ENCODE assay signal across 8 cellular contexts in the genomic region with DNA sequence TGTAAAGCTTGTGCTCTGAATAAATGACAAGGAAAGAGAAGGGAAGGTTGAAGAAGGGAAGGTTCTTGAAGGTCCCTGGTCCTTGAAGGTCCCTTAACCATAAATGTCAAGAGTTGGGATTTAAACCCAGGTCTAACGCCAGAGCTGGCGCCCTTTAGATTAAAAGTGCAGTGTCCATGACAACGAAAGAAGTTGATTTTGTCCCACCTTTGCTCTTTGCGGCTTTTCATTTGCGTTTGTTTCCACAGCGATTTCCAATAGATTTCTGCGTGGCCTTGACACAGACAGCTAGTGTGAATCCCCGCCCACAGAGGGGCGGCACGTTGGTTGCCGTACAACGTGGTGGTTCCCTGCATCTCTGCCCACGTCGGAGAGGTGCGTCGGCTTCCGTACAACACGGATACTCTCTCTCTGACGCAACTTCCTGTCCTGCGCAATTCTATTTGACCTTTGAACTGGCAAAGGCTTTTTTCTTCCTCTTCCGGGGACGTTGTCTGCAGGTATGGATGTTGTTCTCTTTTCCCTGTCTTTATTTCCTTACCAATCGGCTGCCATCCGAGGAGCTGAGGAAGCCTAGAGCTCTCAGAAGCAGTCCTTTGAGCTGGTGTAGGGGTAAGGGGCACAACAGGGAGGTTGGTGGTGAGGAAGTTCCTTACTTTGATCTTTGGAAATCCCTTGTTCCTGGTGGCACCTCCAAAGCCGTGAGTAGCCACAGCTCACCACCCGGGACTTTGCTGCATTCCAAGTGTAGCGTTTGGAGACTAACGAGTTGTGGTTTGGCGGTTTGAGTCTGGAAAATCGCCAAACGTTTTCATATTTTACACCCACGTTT. TPM values are rescaled to one million over a fixed set of nuclear protein-coding genes. Genes with fewer than 3 reads are reported as not detected.
DNase-seq lines count a peak whose midpoint lies in the region; ATAC-seq and TF ChIP-seq lines count a peak whose summit lies in the region.

A gene (plus strand): TSS at position 476 of the 832 bp plus-strand sequence. CDS start 1,384 bp downstream, outside the sequence.

- peak within 1 kb of the TSS; percentile 49 to 93 (median 58) for H3K4me3 ChIP-seq in spleen

- H3K36me3 ChIP-seq in spleen: peaks cover 0 to 47% (median 35%) of the 10 kb centered on the region in 6 donors

- no peaks in the 10 kb centered on the region for H3K27me3 ChIP-seq in spleen (replicated peaks in 1 of 7)

- H3K9me3 ChIP-seq in spleen: peaks cover 0 to 6% (median 4%) of the 10 kb centered on the region in 8 donors

- DNase-seq in AG08396 (ENCODE audit: low spot score) (peak; percentile 92), NCI-H345 treated with DMSO at 0.1 percent for 48 hours (lab: John Stamatoyannopoulos, UW; ENCODE audit: unreplicated experiment) (peak; percentile 84), inferior parietal cortex (ENCODE audit: extremely low spot score) (peak; percentile 100), spleen (peak; percentile 99)
- peak; percentile 82 to 93 (median 88) for DNase-seq in activated CD4-positive, CD25-positive, alpha-beta regulatory T cell (lab: John Stamatoyannopoulos, UW)
- DNase-seq in central memory CD4-positive, alpha-beta T cell: peak; percentile 96

- intact Hi-C loops in spleen (cut with DNase I; ENCODE audit: low total_unique reads): no loop called here

- H3K4me1 ChIP-seq in spleen: peaks cover 25 to 55% (median 40%) of the 10 kb centered on the region in 6 donors

- ATAC-seq in GM19023 (IDR thresholded peaks at IDR 0.05; ENCODE audit: unreplicated experiment) (peak; percentile 100), HG03280 (IDR thresholded peaks at IDR 0.05; ENCODE audit: unreplicated experiment) (peak; percentile 100)

- peak; percentile 79 to 90 (median 79) for TF ChIP-seq POLR2A in spleen (IDR thresholded peaks at IDR 0.05)

- peak in 1 of 11 experiments; percentile 17 for TF ChIP-seq CTCF in spleen (IDR thresholded peaks at IDR 0.05 in 8 of 11, conservative IDR thresholded peaks at IDR 0.05 in 3 of 11)

- WGBS in spleen, 5 donors: 1% methylated on average over 32 of the region's 32 CpGs

- peak within 1 kb of the TSS; percentile 73 to 90 (median 82) for H3K27ac ChIP-seq in spleen

RNA-seq across cellular contexts. Expression of the gene that starts here (rescaled TPM):
- 1,000 to 10,000 TPM in 5 of 7 donors, 100 to 1,000 TPM in 2; 845 to 1,523 (median 1,227) TPM for total RNA-seq in spleen
- polyA plus RNA-seq in spleen: over 10,000 TPM in 2 of 3 donors, 1,000 to 10,000 TPM in 1; 9,319 to 15,266 (median 12,523) TPM

Comparison
In these comparisons a context has a peak if more than half of its experiments do, and no peak if none do; other contexts are left out.
1. Peak in every context shown above with its lines: DNase-seq, ATAC-seq, H3K4me3 ChIP-seq and H3K27ac ChIP-seq.